3 cellular contexts compared by ENCODE assay signal in genomic region chrX:29407357-29407756, GRCh38.
A peak's percentile ranks its signal among the peaks of the same experiment; 100 is the strongest.
TF ChIP-seq lines count a peak whose summit lies in the region.

No MANE protein-coding gene starts in this region.

TF ChIP-seq in HepG2, 621 proteins besides CTCF, POLR2A, EP300 and RAD21:
- TF ChIP-seq MAFF (IDR thresholded peaks at IDR 0.05; ENCODE audit: low read depth, low read length) (peak; percentile 22; the same call in 1 of the 2 replicates), MAFK (conservative IDR thresholded peaks at IDR 0.05 in 1 of 2, IDR thresholded peaks at IDR 0.05 in 1 of 2; ENCODE audit: low read length in 2 of 2) (peak in 1 of 2 experiments; percentile 43; a peak in 2 of 4 replicates), U2AF2 (IDR thresholded peaks at IDR 0.05; ENCODE audit: low read depth, low read length) (no peak)
TF ChIP-seq in HepG2: peak in this region for 2.

TF ChIP-seq in A549, 52 proteins besides CTCF, POLR2A, EP300 and RAD21:
- TF ChIP-seq CHD2 (IDR thresholded peaks at IDR 0.05; ENCODE audit: low read length, partially characterized antibody) (no peak), MAFK (IDR thresholded peaks at IDR 0.05; ENCODE audit: partially characterized antibody) (peak; percentile 50)

TF ChIP-seq in IMR-90, 13 proteins besides CTCF, POLR2A, EP300 and RAD21:
- TF ChIP-seq SMC3 (IDR thresholded peaks at IDR 0.05; ENCODE audit: low read depth, low read length) = no peak
- TF ChIP-seq MAFK (IDR thresholded peaks at IDR 0.05; ENCODE audit: low read depth, low read length) = peak; percentile 61
- TF ChIP-seq BHLHE40 (IDR thresholded peaks at IDR 0.05; ENCODE audit: low read depth, low read length) = no peak
- no peak for TF ChIP-seq RCOR1 (IDR thresholded peaks at IDR 0.05; ENCODE audit: insufficient replicate concordance, low read length)
TF ChIP-seq in IMR-90: peak in this region for 1.
